ENCODE assay signal across 9 cellular contexts in genomic region chr6:71349976-71350615, GRCh38.
DNase-seq lines count a peak whose midpoint lies in the region; ATAC-seq and TF ChIP-seq lines count a peak whose summit lies in the region.
"Had no signal": no experiment of that assay in that cellular context is flagged by ENCODE, and none has a peak within 500 bp of the region (broad histone marks: within the 10 kb centered on the region; RNA-seq: fewer than 3 reads in every experiment).

No MANE protein-coding gene starts in this region.

- no peak overlapping the region for H4K5ac ChIP-seq in mesendoderm (ENCODE audit: low read length)

- no peak overlapping the region for H3K56ac ChIP-seq in mesendoderm (ENCODE audit: low read length)

- intact Hi-C loops in posterior vena cava (cut with DNase I), result loop anchor here (5.0 to 10.0 kb wide), 2 partner anchors 55 to 158 kb away; no protein-coding TSS in a partner anchor

- no peak overlapping the region for H2BK15ac ChIP-seq in mesendoderm (replicated peaks; ENCODE audit: low read depth)

- peak in 1 of 2 donors; percentile 52 for TF ChIP-seq EP300 in tibial nerve (IDR thresholded peaks at IDR 0.05)

- H2BK5ac ChIP-seq in mesendoderm (ENCODE audit: low read length), result no peak overlapping the region

- H3K9ac ChIP-seq in mesendoderm (ENCODE audit: low read length), result no peak overlapping the region

- no peak for TF ChIP-seq CTCF in cardiac fibroblast (IDR thresholded peaks at IDR 0.05; ENCODE audit: low read depth, low read length)
- TF ChIP-seq CTCF in tibial nerve (IDR thresholded peaks at IDR 0.05), result no peak

- no peak overlapping the region for H3K18ac ChIP-seq in mesendoderm (ENCODE audit: low read length)

- no peaks in the 10 kb centered on the region for H3K9me3 ChIP-seq in tibial nerve

- H2BK120ac ChIP-seq in mesendoderm (ENCODE audit: low read depth, low read length), result no peak overlapping the region

- peak; percentile 93 for ATAC-seq in left lobe of liver
- ATAC-seq: activated CD4-positive, alpha-beta T cell treated with anti-CD3 and anti-CD28 coated beads for 36 hours had no signal

- 29 to 31% methylated on average over 5 of the region's 5 CpGs for WGBS in tibial nerve, 2 donors
- no CpG with 5 or more reads among the region's 5 CpGs for WGBS in mesendoderm (ENCODE audit: extremely low coverage, insufficient coverage, low lambda C conversion rate)

- H3K36me3 ChIP-seq in tibial nerve (no peaks in the 10 kb centered on the region), mesendoderm (ENCODE audit: control insufficient read depth, insufficient read depth, low read length) (no peaks in the 10 kb centered on the region)

- H3K79me1 ChIP-seq in mesendoderm (ENCODE audit: low read length), result no peaks in the 10 kb centered on the region

- H3K4me1 ChIP-seq in tibial nerve (peaks cover 0 to 23% (median 10%) of the 10 kb centered on the region in 4 donors), mesendoderm (ENCODE audit: control insufficient read depth, low read depth, low read length) (no peaks in the 10 kb centered on the region)

- no peak overlapping the region for H3K23ac ChIP-seq in mesendoderm (ENCODE audit: low read length)

- no peak for TF ChIP-seq POLR2A in tibial nerve (IDR thresholded peaks at IDR 0.05)

- DNase-seq in HT1080 (ENCODE audit: low read depth), result peak; percentile 36
- peak; percentile 84 to 85 for DNase-seq in cardiac fibroblast (ENCODE audit: low read depth in 2 of 2)
- DNase-seq in left lobe of liver (ENCODE audit: low spot score), result peak; percentile 64
- peak in 1 of 2 donors; percentile 44 for DNase-seq in tibial nerve (ENCODE audit: low spot score in 2 of 2)
- no peak for DNase-seq in posterior vena cava (ENCODE audit: low spot score)
- DNase-seq in stimulated activated naive CD4-positive, alpha-beta T cell (lab: John Stamatoyannopoulos, UW), result no peak
- DNase-seq in mesendoderm, result no peak
- DNase-seq: activated CD4-positive, alpha-beta T cell treated with anti-CD3 and anti-CD28 coated beads for 36 hours; NCI-H1930 had no signal

- no peak overlapping the region for H3K4me3 ChIP-seq in cardiac fibroblast (replicated peaks in 1 of 2; ENCODE audit: low read depth in 2 of 2, low read length in 2 of 2)
- H3K4me3 ChIP-seq in tibial nerve, result no peak overlapping the region
- H3K4me3 ChIP-seq in mesendoderm (ENCODE audit: low read length), result no peak overlapping the region

- no peak overlapping the region for H2AK5ac ChIP-seq in mesendoderm (ENCODE audit: low read length)

- no peak overlapping the region for H3K4ac ChIP-seq in mesendoderm (ENCODE audit: low read depth, low read length)

- H3K27me3 ChIP-seq in tibial nerve (no peaks in the 10 kb centered on the region), mesendoderm (ENCODE audit: insufficient read depth, low read length, poor library complexity) (no peaks in the 10 kb centered on the region)

- H3K4me2 ChIP-seq in mesendoderm (ENCODE audit: low read length), result no peak overlapping the region

- H4K8ac ChIP-seq in mesendoderm (ENCODE audit: low read depth, low read length), result no peak overlapping the region

- H3K27ac ChIP-seq in tibial nerve (peak overlapping the region in 3 of 4 donors; percentile 51 to 77 (median 75)), mesendoderm (ENCODE audit: low read depth, low read length) (no peak overlapping the region)

- no peaks in the 10 kb centered on the region for H3K79me2 ChIP-seq in mesendoderm (ENCODE audit: control insufficient read depth, insufficient read depth, low read length)

Comparison
In these comparisons a context has a peak if more than half of its experiments do, and no peak if none do; other contexts are left out.
1. DNase-seq: peak in HT1080 (single experiment), cardiac fibroblast (2 of 2) and left lobe of liver (single experiment); none in posterior vena cava (single experiment), stimulated activated naive CD4-positive, alpha-beta T cell (0 of 6) and mesendoderm (single experiment).